In genomic region chr14:79544671-79545070, GRCh38 we compare ENCODE assay signal across 21 cellular contexts.
DNase-seq lines count a peak whose midpoint lies in the region; TF ChIP-seq lines count a peak whose summit lies in the region.
"Had no signal": no experiment of that assay in that cellular context is flagged by ENCODE, and none has a peak within 500 bp of the region (broad histone marks: within the 10 kb centered on the region; RNA-seq: fewer than 3 reads in every experiment).

No MANE protein-coding gene starts in this region.

- POLR2A ChIA-PET in AG04450 (lab: Yijun Ruan, JAX): no interaction called here

- DNase-seq in AG04450 (ENCODE audit: low read depth, low spot score) (peak; percentile 33), GM03348 (ENCODE audit: low spot score) (peak; percentile 37), astrocyte of the cerebellum (ENCODE audit: low read depth) (peak; percentile 83), kidney tubule cell (ENCODE audit: low spot score) (peak; percentile 26), cortex of kidney (lab: John Stamatoyannopoulos, UW) (no peak), glutamatergic neuron (no peak), GOT3 (lab: John Stamatoyannopoulos, UW) (no peak)
- no peak for DNase-seq in activated naive CD4-positive, alpha-beta T cell treated with anti-CD3 and anti-CD28 coated beads for 36 hours
- DNase-seq: activated CD8-positive, alpha-beta T cell treated with anti-CD3 and anti-CD28 coated beads, Interleukin-2, amount 10 ng/mL, durations not matched to agents 7 days and 5 days; activated naive CD8-positive, alpha-beta T cell treated with anti-CD3 and anti-CD28 coated beads for 36 hours; NCI-H1417; NCI-H774; retina; stimulated activated naive CD4-positive, alpha-beta T cell; T-helper 9 cell had no signal

- no peaks in the 10 kb centered on the region for H3K27me3 Mint-ChIP-seq in activated naive CD4-positive, alpha-beta T cell treated with anti-CD3 and anti-CD28 coated beads for 36 hours (ENCODE audit: low read depth)
- no peaks in the 10 kb centered on the region for H3K27me3 Mint-ChIP-seq in glutamatergic neuron (ENCODE audit: unreplicated experiment)
- H3K27me3 Mint-ChIP-seq: central memory CD8-positive, alpha-beta T cell had no signal

- no peak overlapping the region for H3K4me3 Mint-ChIP-seq in activated naive CD4-positive, alpha-beta T cell treated with anti-CD3 and anti-CD28 coated beads for 36 hours
- H3K4me3 Mint-ChIP-seq in glutamatergic neuron (ENCODE audit: unreplicated experiment): no peak overlapping the region
- H3K4me3 Mint-ChIP-seq: activated CD8-positive, alpha-beta T cell treated with anti-CD3 and anti-CD28 coated beads, Interleukin-2, amount 10 ng/mL, durations not matched to agents 7 days and 5 days; activated naive CD8-positive, alpha-beta T cell treated with anti-CD3 and anti-CD28 coated beads for 36 hours; activated T-helper 1 cell treated with anti-CD3 and anti-CD28 coated beads, Interleukin-12 subunit alpha, Interleukin-12 subunit beta, Interleukin-2, Interleukin-4 antibody, amounts not matched to agents 30 ng/mL and 10 ng/mL and 1 ng/mL, durations not matched to agents 14 hours and 24 hours and 36 hours; central memory CD8-positive, alpha-beta T cell; endodermal cell had no signal

- H3K4me1 Mint-ChIP-seq in activated naive CD4-positive, alpha-beta T cell treated with anti-CD3 and anti-CD28 coated beads for 36 hours (ENCODE audit: low read depth): no peaks in the 10 kb centered on the region
- peaks cover 2% of the 10 kb centered on the region for H3K4me1 Mint-ChIP-seq in glutamatergic neuron (ENCODE audit: low read depth, unreplicated experiment)
- H3K4me1 Mint-ChIP-seq: activated naive CD8-positive, alpha-beta T cell treated with anti-CD3 and anti-CD28 coated beads for 36 hours; central memory CD8-positive, alpha-beta T cell had no signal

- in situ Hi-C loops in astrocyte of the cerebellum (cut with HindIII; ENCODE audit: low sequenced_read_pairs): no loop called here

- intact Hi-C loops in activated naive CD4-positive, alpha-beta T cell treated with anti-CD3 and anti-CD28 coated beads for 36 hours (cut with micrococcal nuclease): no loop called here

- no peaks in the 10 kb centered on the region for H3K36me3 Mint-ChIP-seq in activated naive CD4-positive, alpha-beta T cell treated with anti-CD3 and anti-CD28 coated beads for 36 hours (ENCODE audit: low read depth)
- peaks cover 6% of the 10 kb centered on the region for H3K36me3 Mint-ChIP-seq in glutamatergic neuron (ENCODE audit: unreplicated experiment)
- H3K36me3 Mint-ChIP-seq: activated naive CD8-positive, alpha-beta T cell treated with anti-CD3 and anti-CD28 coated beads for 36 hours had no signal

- H3K27ac Mint-ChIP-seq in activated naive CD4-positive, alpha-beta T cell treated with anti-CD3 and anti-CD28 coated beads for 36 hours: no peak overlapping the region
- H3K27ac Mint-ChIP-seq in glutamatergic neuron (ENCODE audit: unreplicated experiment): no peak overlapping the region
- H3K27ac Mint-ChIP-seq: activated CD8-positive, alpha-beta T cell treated with anti-CD3 and anti-CD28 coated beads, Interleukin-2, amount 10 ng/mL, durations not matched to agents 7 days and 5 days; activated naive CD8-positive, alpha-beta T cell treated with anti-CD3 and anti-CD28 coated beads for 36 hours; activated T-helper 1 cell treated with anti-CD3 and anti-CD28 coated beads, Interleukin-12 subunit alpha, Interleukin-12 subunit beta, Interleukin-2, Interleukin-4 antibody, amounts not matched to agents 30 ng/mL and 10 ng/mL and 1 ng/mL, durations not matched to agents 14 hours and 24 hours and 36 hours; endodermal cell had no signal

- H3K27me3 ChIP-seq in AG04450 (ENCODE audit: control insufficient read depth, insufficient read depth, low read length): no peaks in the 10 kb centered on the region
- H3K27me3 ChIP-seq: tibial nerve had no signal

- H3K4me3 ChIP-seq in AG04450 (ENCODE audit: low read depth, low read length) (no peak overlapping the region), astrocyte of the cerebellum (ENCODE audit: low read depth, low read length) (no peak overlapping the region)
- H3K4me3 ChIP-seq: GM12878, SK-N-MC, tibial nerve had no signal

- H3K9me3 Mint-ChIP-seq in activated naive CD4-positive, alpha-beta T cell treated with anti-CD3 and anti-CD28 coated beads for 36 hours: no peaks in the 10 kb centered on the region
- H3K9me3 Mint-ChIP-seq in glutamatergic neuron (ENCODE audit: unreplicated experiment): no peaks in the 10 kb centered on the region
- H3K9me3 Mint-ChIP-seq: activated naive CD8-positive, alpha-beta T cell treated with anti-CD3 and anti-CD28 coated beads for 36 hours; activated T-helper 1 cell treated with anti-CD3 and anti-CD28 coated beads, Interleukin-12 subunit alpha, Interleukin-12 subunit beta, Interleukin-2, Interleukin-4 antibody, amounts not matched to agents 30 ng/mL and 10 ng/mL and 1 ng/mL, durations not matched to agents 14 hours and 24 hours and 36 hours; endodermal cell had no signal

- no peak overlapping the region for H3K27ac ChIP-seq in AG04450 (ENCODE audit: low read depth, low read length)
- H3K27ac ChIP-seq: SK-N-MC, tibial nerve had no signal

- no peak for TF ChIP-seq CTCF in AG04450 (IDR thresholded peaks at IDR 0.05; ENCODE audit: low read depth, low read length)
- TF ChIP-seq CTCF in astrocyte of the cerebellum (IDR thresholded peaks at IDR 0.05; ENCODE audit: low read depth, low read length, missing control alignments): no peak
- no peak for TF ChIP-seq CTCF in glutamatergic neuron (IDR thresholded peaks at IDR 0.05; ENCODE audit: partially characterized antibody, unreplicated experiment)

- CTCF ChIA-PET in AG04450 (lab: Charles Lee): interaction anchor here (0.7 to 2.1 kb wide), 9 partner anchors 10 to 611 kb away, joined by 3 to 9 read pairs (median 4); no protein-coding TSS in a partner anchor
- CTCF ChIA-PET in activated naive CD4-positive, alpha-beta T cell treated with anti-CD3 and anti-CD28 coated beads for 36 hours (lab: Charles Lee): interaction anchor here (0.9 kb wide), 1 partner anchor 9 kb away, joined by 4 read pairs; no protein-coding TSS in a partner anchor

- no peaks in the 10 kb centered on the region for H3K9me3 ChIP-seq in AG04450 (ENCODE audit: control insufficient read depth, insufficient read depth, low read length)
- H3K9me3 ChIP-seq: tibial nerve had no signal

Comparison
In these comparisons a context has a peak if more than half of its experiments do, and no peak if none do; other contexts are left out.
1. DNase-seq: peak in AG04450 (single experiment), GM03348 (single experiment), astrocyte of the cerebellum (single experiment) and kidney tubule cell (single experiment); none in activated naive CD4-positive, alpha-beta T cell treated with anti-CD3 and anti-CD28 coated beads for 36 hours (single experiment), cortex of kidney (single experiment), glutamatergic neuron (single experiment) and GOT3 (single experiment).